8 cellular contexts compared by ENCODE assay signal in the genomic region with DNA sequence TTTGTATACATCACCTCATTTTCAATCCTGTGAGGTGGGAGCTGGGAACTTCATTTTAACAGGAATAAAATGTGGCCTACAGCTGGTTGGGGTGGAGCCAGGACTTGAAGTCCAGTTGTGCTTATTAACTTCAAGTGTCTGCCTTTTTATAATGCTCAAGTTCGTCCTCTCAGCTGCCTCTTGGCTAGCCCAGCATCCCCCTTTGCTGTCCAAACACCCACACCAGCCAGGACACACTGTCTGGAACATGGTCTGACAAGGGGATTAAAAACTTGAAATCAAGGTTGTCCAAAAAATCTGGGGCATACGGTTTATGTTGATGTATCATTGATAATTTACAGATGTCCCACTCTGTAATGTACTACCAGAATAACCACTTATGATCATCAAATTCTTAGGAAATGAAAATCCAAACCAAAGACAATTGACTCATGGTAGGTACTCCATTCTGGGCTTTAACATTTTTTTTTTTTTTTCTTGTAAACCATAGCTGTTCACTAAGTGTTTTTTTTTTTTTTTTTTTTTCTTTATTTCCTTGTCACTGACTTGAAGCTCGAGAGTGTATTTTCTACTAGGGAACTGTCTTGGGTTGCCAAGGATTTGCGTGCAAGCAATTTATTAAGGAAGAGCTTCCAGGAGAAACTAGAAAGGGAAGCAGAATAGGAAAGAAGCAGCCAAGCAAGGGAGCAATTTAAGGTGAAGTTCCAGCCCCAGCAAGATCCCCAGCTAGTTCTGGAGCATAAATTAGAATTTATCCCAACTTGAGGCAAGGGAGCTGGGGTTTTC.
DNase-seq lines count a peak whose midpoint lies in the region; ATAC-seq and TF ChIP-seq lines count a peak whose summit lies in the region.

No MANE protein-coding gene starts in this region.

- H3K4ac ChIP-seq in trophoblast cell (ENCODE audit: low read depth, low read length) = peak overlapping the region; percentile 34

- peaks cover 0 to 3% of the 10 kb centered on the region in 2 experiments for H3K36me3 ChIP-seq in trophoblast cell (ENCODE audit: control insufficient read depth in 1 of 2, insufficient read depth in 2 of 2, low read length in 2 of 2)

- H2AFZ ChIP-seq in trophoblast cell (ENCODE audit: insufficient read depth, low read length, poor library complexity) = peak overlapping the region; percentile 69

- peak overlapping the region; percentile 79 for H3K14ac ChIP-seq in trophoblast cell (ENCODE audit: low read length)

- peaks cover 14% of the 10 kb centered on the region for H3K79me1 ChIP-seq in trophoblast cell (ENCODE audit: low read length)

- H2BK12ac ChIP-seq in trophoblast cell (ENCODE audit: low read length) = peak overlapping the region; percentile 74

- peak overlapping the region; percentile 69 for H3K18ac ChIP-seq in trophoblast cell (ENCODE audit: low read length)

- H4K91ac ChIP-seq in trophoblast cell (ENCODE audit: low read depth, low read length) = peak overlapping the region; percentile 85

- H3K79me2 ChIP-seq in trophoblast cell (ENCODE audit: control insufficient read depth, insufficient read depth, low read length, poor library complexity) = peaks cover 1% of the 10 kb centered on the region

- no peaks in the 10 kb centered on the region for H3K27me3 ChIP-seq in trophoblast cell (ENCODE audit: insufficient read depth, low read length)

- peak overlapping the region; percentile 36; the same call in 1 of the 2 replicates for H3K27ac ChIP-seq in VCaP
- H3K27ac ChIP-seq in trophoblast cell (ENCODE audit: low read depth, low read length) = peak overlapping the region; percentile 31

- peak overlapping the region; percentile 87 for H2BK5ac ChIP-seq in trophoblast cell (ENCODE audit: low read depth, low read length, poor library complexity)

- H2BK120ac ChIP-seq in trophoblast cell (ENCODE audit: insufficient read depth, low read length, poor library complexity) = peak overlapping the region; percentile 95

- H3K4me1 ChIP-seq in trophoblast cell (ENCODE audit: control insufficient read depth in 1 of 2, insufficient read depth in 2 of 2, low read length in 2 of 2) = peaks cover 12 to 14% of the 10 kb centered on the region in 2 experiments

- no peak overlapping the region for H3K23ac ChIP-seq in trophoblast cell (ENCODE audit: low read length)

- H2AK5ac ChIP-seq in trophoblast cell (ENCODE audit: low read length) = peak overlapping the region; percentile 15

- no peak overlapping the region for H3K4me3 ChIP-seq in trophoblast cell (ENCODE audit: low read depth, low read length)

- POLR2A ChIA-PET in GM10248 (lab: Yijun Ruan, JAX) = no interaction called here

- TF ChIP-seq CTCF in VCaP (conservative IDR thresholded peaks at IDR 0.05) (no peak), GM10248 (IDR thresholded peaks at IDR 0.05; ENCODE audit: control extremely low read depth, extremely low read depth, low read depth, missing control alignments) (no peak)

- H4K8ac ChIP-seq in trophoblast cell (ENCODE audit: low read depth, low read length) = peak overlapping the region; percentile 84

- peak overlapping the region; percentile 70 for H4K12ac ChIP-seq in trophoblast cell (ENCODE audit: low read depth, low read length)

- WGBS in trophoblast cell (ENCODE audit: extremely low coverage, insufficient coverage, insufficient read length) = no CpG with 5 or more reads among the region's 4 CpGs

- DNase-seq in activated CD4-positive, CD25-positive, alpha-beta regulatory T cell treated with anti-CD3 and anti-CD28 coated beads, Interleukin-2, amount 50 U/mL, for 72 hours = no peak
- DNase-seq in fibroblast of the conjunctiva (ENCODE audit: low read depth) (peak; percentile 72), trophoblast cell (no peak), GM10248 (ENCODE audit: extremely low spot score) (no peak), AML-193 (lab: John Stamatoyannopoulos, UW) (no peak)

- CTCF ChIA-PET in GM10248 (lab: Yijun Ruan, JAX) = no interaction called here

- peak overlapping the region; percentile 38 for H3K4me2 ChIP-seq in trophoblast cell (ENCODE audit: low read length)

- H3K9ac ChIP-seq in trophoblast cell (ENCODE audit: low read length) = no peak overlapping the region

- ATAC-seq in activated CD4-positive, CD25-positive, alpha-beta regulatory T cell treated with anti-CD3 and anti-CD28 coated beads, Interleukin-2, amount 50 U/mL, for 24 hours = peak; percentile 7 to 30
- no peak for ATAC-seq in GM21825 (IDR thresholded peaks at IDR 0.05; ENCODE audit: unreplicated experiment)

- peaks cover 3% of the 10 kb centered on the region for H3K9me3 ChIP-seq in trophoblast cell (ENCODE audit: insufficient read depth, low read depth, low read length)
